Comparison of ENCODE assay signal across 8 cellular contexts in genomic region chr18:49491857-49492693, GRCh38. TPM values are rescaled to one million over a fixed set of nuclear protein-coding genes. Genes with fewer than 3 reads are reported as not detected.
A peak's percentile ranks its signal among the peaks of the same experiment; 100 is the strongest.
DNase-seq lines count a peak whose midpoint lies in the region; ATAC-seq and TF ChIP-seq lines count a peak whose summit lies in the region.

Gene RPL17 (minus strand): TSS chr18:49492465.

- WGBS in IMR-90 (ENCODE audit: extremely low coverage in 2 of 2, insufficient read length in 1 of 2), 2 experiments = 0% methylated on average over 14 of the region's 53 CpGs; no CpG with 5 or more reads in 1 of the 2 experiments

- H4K5ac ChIP-seq in IMR-90 (ENCODE audit: low read depth, low read length) = peak within 1 kb of the TSS; percentile 52

- peak within 1 kb of the TSS; percentile 89 for H2AFZ ChIP-seq in IMR-90 (replicated peaks; ENCODE audit: low read length, poor library complexity)

- H3K18ac ChIP-seq in IMR-90 (ENCODE audit: low read depth, low read length) = peak within 1 kb of the TSS; percentile 73

- BruUV-seq in IMR-90 (replicated peaks; lab: Mats Ljungman, UMichigan) = no TSS peak

- peak within 1 kb of the TSS; percentile 89 for H4K91ac ChIP-seq in IMR-90 (ENCODE audit: insufficient read depth, low read depth, low read length)

- no peak within 1 kb of the TSS for H2BK15ac ChIP-seq in IMR-90 (ENCODE audit: low read depth, low read length)

- peaks cover 8 to 10% of the 10 kb centered on the region in 2 experiments; a peak in 1 of 4 replicates for H3K79me1 ChIP-seq in IMR-90 (ENCODE audit: low read depth in 1 of 2, low read length in 2 of 2)

- intact Hi-C loops in IMR-90 (cut with micrococcal nuclease) = loop anchor here (10.0 kb wide), 1 partner anchor 793 kb away; the partner anchor contains the start of genes CXXC1 and MBD1

- H3K9ac ChIP-seq in IMR-90 (ENCODE audit: low read depth, low read length) = peak within 1 kb of the TSS; percentile 100

- no peak for TF ChIP-seq CTCF in IMR-90 (conservative IDR thresholded peaks at IDR 0.05; ENCODE audit: low read depth, low read length)
- no peak for TF ChIP-seq CTCF in epithelial cell of esophagus (IDR thresholded peaks at IDR 0.05; ENCODE audit: insufficient read depth, low read depth, low read length, missing control alignments)

- TF ChIP-seq POLR2A in IMR-90 (IDR thresholded peaks at IDR 0.05; ENCODE audit: low read depth, low read length) = peak; percentile 99

- peak within 1 kb of the TSS; percentile 74 to 76 for H4K8ac ChIP-seq in IMR-90 (ENCODE audit: low read depth in 2 of 2, low read length in 2 of 2)

- peak within 1 kb of the TSS; percentile 90 for H3K27ac ChIP-seq in IMR-90 (ENCODE audit: insufficient read depth, low read length)

- peak within 1 kb of the TSS; percentile 98 for H3K23ac ChIP-seq in IMR-90 (ENCODE audit: low read depth, low read length)

- in situ Hi-C loops in IMR-90 (cut with MboI; ENCODE audit: low sequenced_read_pairs) = loop anchor here (10.0 kb wide), 1 partner anchor 353 kb away; no protein-coding TSS in a partner anchor

- peaks cover 19% of the 10 kb centered on the region for H3K36me3 ChIP-seq in IMR-90 (ENCODE audit: control insufficient read depth, insufficient read depth, low read length)

- peak within 1 kb of the TSS; percentile 78 for H2BK5ac ChIP-seq in IMR-90 (ENCODE audit: low read depth, low read length, poor library complexity, severe bottlenecking)

- peak within 1 kb of the TSS; percentile 94 for H3K4ac ChIP-seq in IMR-90 (ENCODE audit: low read depth, low read length)

- no peak within 1 kb of the TSS for H2BK120ac ChIP-seq in IMR-90 (ENCODE audit: low read depth, low read length)

- POLR2A ChIA-PET in IMR-90 (lab: Charles Lee; ENCODE audit: unreplicated experiment) = no interaction called here

- no peak within 1 kb of the TSS for H2BK20ac ChIP-seq in IMR-90 (ENCODE audit: low read depth, low read length)

- H3K9me1 ChIP-seq in IMR-90 (ENCODE audit: insufficient read depth, low read length) = no peaks in the 10 kb centered on the region

- H3K4me1 ChIP-seq in IMR-90 (ENCODE audit: control insufficient read depth, insufficient read depth, low read length) (no peaks in the 10 kb centered on the region), mononuclear cell (ENCODE audit: insufficient read depth, low read length) (peaks cover 40% of the 10 kb centered on the region)

- peak within 1 kb of the TSS; percentile 97 for H2AK5ac ChIP-seq in IMR-90 (ENCODE audit: low read depth, low read length)

- peak within 1 kb of the TSS; percentile 90 for H3K4me2 ChIP-seq in IMR-90 (ENCODE audit: low read depth, low read length)

- H3K27me3 ChIP-seq in IMR-90 (ENCODE audit: control insufficient read depth, insufficient read depth, low read length) (no peaks in the 10 kb centered on the region), mononuclear cell (ENCODE audit: insufficient read depth, low read length) (no peaks in the 10 kb centered on the region)

- peak within 1 kb of the TSS; percentile 97 for H3K14ac ChIP-seq in IMR-90 (replicated peaks; ENCODE audit: low read depth, low read length)

- H3K9me3 ChIP-seq in IMR-90 (ENCODE audit: control insufficient read depth, insufficient read depth, low read length) (no peaks in the 10 kb centered on the region; the same call in 1 of the 2 replicates), mononuclear cell (ENCODE audit: low read depth, low read length) (no peaks in the 10 kb centered on the region)

- dilution Hi-C loops in IMR-90 (cut with HindIII; ENCODE audit: low sequenced_read_pairs, unreplicated experiment) = no loop called here

- TF ChIP-seq RAD21 in IMR-90 (IDR thresholded peaks at IDR 0.05; ENCODE audit: low read length) = no peak

- H4K20me1 ChIP-seq in IMR-90 (ENCODE audit: insufficient read depth, low read length) = peaks cover 27% of the 10 kb centered on the region

- H3K56ac ChIP-seq in IMR-90 (ENCODE audit: extremely low read depth, insufficient read depth, low read length) = peak within 1 kb of the TSS; percentile 93

- CTCF ChIA-PET in IMR-90 (lab: Yijun Ruan, JAX) = no interaction called here

- DNase-seq in COR-L47 (lab: John Stamatoyannopoulos, UW) = peak; percentile 99
- DNase-seq in IMR-90 = peak; percentile 99
- peak; percentile 97 for DNase-seq in OCI-M1 (lab: John Stamatoyannopoulos, UW)
- peak; percentile 83 for DNase-seq in activated T-cell treated with anti-CD3 and anti-CD28 coated beads for 24 hours (ENCODE audit: low read depth)
- peak; percentile 99 for DNase-seq in epithelial cell of esophagus (ENCODE audit: low read depth)
- peak; percentile 53 to 65 for DNase-seq in stimulated activated CD8-positive, alpha-beta memory T cell treated with anti-CD3 and anti-CD28 coated beads, Interleukin-4, amount 100 ng/mL, for 1 hour (ENCODE audit: low read depth in 2 of 2, low spot score in 1 of 2)

- H3K4me3 ChIP-seq in IMR-90 (ENCODE audit: insufficient read depth, low read depth, low read length) = peak within 1 kb of the TSS; percentile 96
- H3K4me3 ChIP-seq in epithelial cell of esophagus (ENCODE audit: low read length) = peak within 1 kb of the TSS; percentile 99
- peak within 1 kb of the TSS; percentile 70 for H3K4me3 ChIP-seq in mononuclear cell (ENCODE audit: low read length)

- peak; percentile 63 for ATAC-seq in GM21390 (IDR thresholded peaks at IDR 0.05; ENCODE audit: unreplicated experiment)
- peak; percentile 91 for ATAC-seq in IMR-90 (ENCODE audit: low read depth)

- peak within 1 kb of the TSS; percentile 93 for H2AK9ac ChIP-seq in IMR-90 (replicated peaks; ENCODE audit: low read depth, low read length, poor library complexity)

TF ChIP-seq in IMR-90, 13 proteins besides CTCF, POLR2A, EP300 and RAD21:
- no peak for TF ChIP-seq SMC3 (IDR thresholded peaks at IDR 0.05; ENCODE audit: low read depth, low read length)
- no peak for TF ChIP-seq USF2 (IDR thresholded peaks at IDR 0.05; ENCODE audit: low read depth, low read length)
- TF ChIP-seq NFE2L2 (IDR thresholded peaks at IDR 0.05; ENCODE audit: low read depth, low read length) = no peak
- no peak for TF ChIP-seq ELK1 (IDR thresholded peaks at IDR 0.05; ENCODE audit: borderline replicate concordance, low read depth, low read length)
- TF ChIP-seq CHD1 (IDR thresholded peaks at IDR 0.05; ENCODE audit: low read depth, low read length) = no peak

RNA-seq across cellular contexts. Expression of gene RPL17, which starts in this region (rescaled TPM):
- total RNA-seq in IMR-90 (2012; rRNA removed) (3,967 and 4,184 TPM in 2 replicates), mononuclear cell (2,764 TPM)
- 3,672 and 3,759 TPM in 2 replicates for polyA plus RNA-seq in IMR-90 (2012; rRNA removed)
- polyA plus RNA-seq in IMR-90 (2012; cell fraction: cytosol; rRNA removed) = 1,565 and 6,932 TPM in 2 replicates
- 267 and 2,017 TPM in 2 replicates for polyA plus RNA-seq in IMR-90 (2012; cell fraction: nucleus; rRNA removed; ENCODE audit: low replicate concordance)

Comparison
In these comparisons a context has a peak if more than half of its experiments do, and no peak if none do; other contexts are left out.
1. Peak in every context shown above with its lines: DNase-seq, ATAC-seq, H3K4me3 ChIP-seq and H3K27ac ChIP-seq.